ENCODE assay signal across 8 cellular contexts in genomic region chr5:143887302-143887638, GRCh38.
DNase-seq lines count a peak whose midpoint lies in the region; ATAC-seq and TF ChIP-seq lines count a peak whose summit lies in the region.

No MANE protein-coding gene starts in this region.

- peaks cover 1 to 15% of the 10 kb centered on the region in 2 donors for H3K4me1 ChIP-seq in lung (ENCODE audit: control insufficient read depth in 2 of 2, insufficient read depth in 2 of 2, low read length in 2 of 2)

- no peaks in the 10 kb centered on the region for H3K36me3 ChIP-seq in lung (ENCODE audit: control insufficient read depth in 2 of 2, insufficient read depth in 2 of 2, low read length in 2 of 2)

- H3K27me3 ChIP-seq in lung (ENCODE audit: control insufficient read depth, insufficient read depth) = no peaks in the 10 kb centered on the region

- no peaks in the 10 kb centered on the region for H3K9me3 ChIP-seq in lung (ENCODE audit: control insufficient read depth in 2 of 2, insufficient read depth in 1 of 2, low read length in 1 of 2)

- 36 to 56% methylated on average over 2 of the region's 2 CpGs for WGBS in lung, 2 donors

- in situ Hi-C loops in astrocyte of the cerebellum (cut with HindIII; ENCODE audit: low sequenced_read_pairs) = no loop called here

- H3K4me3 ChIP-seq in astrocyte of the cerebellum (ENCODE audit: low read depth, low read length) = no peak overlapping the region
- H3K4me3 ChIP-seq in lung = no peak overlapping the region

- DNase-seq in COLO668 (lab: John Stamatoyannopoulos, UW; ENCODE audit: unreplicated experiment) (peak; percentile 56), NCI-H1436 (lab: John Stamatoyannopoulos, UW) (peak; percentile 37), astrocyte of the cerebellum (ENCODE audit: low read depth) (peak; percentile 53), lung (ENCODE audit: low spot score) (peak; percentile 32), left lobe of liver (ENCODE audit: low spot score) (no peak), GM20000 (ENCODE audit: low spot score) (no peak)
- DNase-seq in activated CD4-positive, alpha-beta T cell treated with anti-CD3 and anti-CD28 coated beads, Interleukin-2, amount 50 U/mL, for 1 hour = no peak

- TF ChIP-seq CTCF in astrocyte of the cerebellum (IDR thresholded peaks at IDR 0.05; ENCODE audit: low read depth, low read length, missing control alignments) (no peak), lung (IDR thresholded peaks at IDR 0.05; ENCODE audit: control extremely low read depth, extremely low read depth) (no peak), GM20000 (IDR thresholded peaks at IDR 0.05; ENCODE audit: extremely low read depth, missing control alignments) (no peak)

- H3K27ac ChIP-seq in lung (ENCODE audit: low read depth in 1 of 2, low read length in 1 of 2) = no peak overlapping the region

- no peak for ATAC-seq in lung (ENCODE audit: insufficient read depth, low FRiP score)
- ATAC-seq in left lobe of liver = no peak
- ATAC-seq in HG03432 (IDR thresholded peaks at IDR 0.05; ENCODE audit: unreplicated experiment) = no peak

Comparison
In these comparisons a context has a peak if more than half of its experiments do, and no peak if none do; other contexts are left out.
1. DNase-seq: peak in COLO668 (single experiment), NCI-H1436 (single experiment), astrocyte of the cerebellum (single experiment) and lung (single experiment); none in left lobe of liver (single experiment), GM20000 (single experiment) and activated CD4-positive, alpha-beta T cell treated with anti-CD3 and anti-CD28 coated beads, Interleukin-2, amount 50 U/mL, for 1 hour (single experiment).